ENCODE assay signal across 8 cellular contexts in the genomic region with DNA sequence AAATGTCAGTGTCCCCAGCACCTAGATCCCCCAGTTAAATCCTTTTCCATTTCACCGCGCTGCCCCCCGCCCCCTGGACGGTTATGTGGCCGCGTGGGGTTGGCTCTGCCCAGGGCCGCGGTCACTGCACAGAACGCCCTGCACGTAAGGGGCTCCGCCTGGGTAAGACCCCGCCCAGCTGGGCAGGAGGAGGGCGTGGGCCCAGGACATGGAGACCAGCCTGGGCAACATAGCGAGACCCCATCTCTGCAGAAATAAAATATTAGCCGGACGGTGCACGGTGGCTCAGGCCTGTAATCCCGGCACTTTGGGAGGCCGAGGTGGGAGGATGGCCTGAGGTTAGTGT. TPM values are rescaled to one million over a fixed set of nuclear protein-coding genes. Genes with fewer than 3 reads are reported as not detected.
A peak's percentile ranks its signal among the peaks of the same experiment; 100 is the strongest.
DNase-seq lines count a peak whose midpoint lies in the region; ATAC-seq and TF ChIP-seq lines count a peak whose summit lies in the region.

No MANE protein-coding gene starts in this region.

- no peak for ATAC-seq in CD4-positive, CD25-positive, alpha-beta regulatory T cell (ENCODE audit: low read depth in 2 of 2)

- DNase-seq in CD4-positive, CD25-positive, alpha-beta regulatory T cell, result no peak
- peak; percentile 37 for DNase-seq in GM20000 (ENCODE audit: low spot score)
- peak; percentile 41 for DNase-seq in fibroblast of gingiva (ENCODE audit: low read depth)
- no peak for DNase-seq in neuronal stem cell (ENCODE audit: low spot score)
- DNase-seq in hepatic stellate cell (ENCODE audit: low spot score), result no peak
- no peak for DNase-seq in Ammon's horn (ENCODE audit: low spot score)
- no peak for DNase-seq in NCI-H2171 (lab: John Stamatoyannopoulos, UW)

- H2BK120ac ChIP-seq in neuronal stem cell (ENCODE audit: low read depth, low read length), result no peak overlapping the region

- H3K9ac ChIP-seq in neuronal stem cell (ENCODE audit: low read depth, low read length, poor library complexity), result peak overlapping the region; percentile 86

- H3K27ac Mint-ChIP-seq in CD4-positive, CD25-positive, alpha-beta regulatory T cell, result peak overlapping the region; percentile 88 to 93 (median 88)
- peak overlapping the region; percentile 84 for H3K27ac Mint-ChIP-seq in T-helper 1 cell treated with Interleukin-12 subunit alpha and Interleukin-12 subunit beta and Interleukin-4 antibody, amounts not matched to agents 30 μg/mL and 1 μg/mL, for 36 hours

- peak overlapping the region; percentile 73 for H3K4me2 ChIP-seq in neuronal stem cell (ENCODE audit: insufficient read depth, low read length, poor library complexity, severe bottlenecking)

- H2BK5ac ChIP-seq in neuronal stem cell (ENCODE audit: low read length), result peak overlapping the region; percentile 82

- TF ChIP-seq CTCF in GM20000 (IDR thresholded peaks at IDR 0.05; ENCODE audit: extremely low read depth, missing control alignments), result no peak

- no peak overlapping the region for H2BK12ac ChIP-seq in neuronal stem cell (ENCODE audit: low read length)

- H3K4me3 ChIP-seq in CD4-positive, CD25-positive, alpha-beta regulatory T cell (ENCODE audit: low read depth, low read length), result peak overlapping the region; percentile 60
- peak overlapping the region; percentile 67 to 82 for H3K4me3 ChIP-seq in neuronal stem cell (ENCODE audit: low read length in 2 of 2)

- H3K9me3 ChIP-seq in CD4-positive, CD25-positive, alpha-beta regulatory T cell (ENCODE audit: control insufficient read depth in 2 of 2, low read length in 2 of 2), result no peaks in the 10 kb centered on the region
- H3K9me3 ChIP-seq in neuronal stem cell (replicated peaks in 1 of 2; ENCODE audit: control insufficient read depth in 2 of 2, insufficient read depth in 1 of 2, low read depth in 1 of 2, low read length in 2 of 2), result no peaks in the 10 kb centered on the region

- H3K27me3 Mint-ChIP-seq in CD4-positive, CD25-positive, alpha-beta regulatory T cell, result no peaks in the 10 kb centered on the region
- H3K27me3 Mint-ChIP-seq in T-helper 1 cell treated with Interleukin-12 subunit alpha and Interleukin-12 subunit beta and Interleukin-4 antibody, amounts not matched to agents 30 μg/mL and 1 μg/mL, for 36 hours (ENCODE audit: low read depth), result no peaks in the 10 kb centered on the region

- H3K27me3 ChIP-seq in CD4-positive, CD25-positive, alpha-beta regulatory T cell (ENCODE audit: control insufficient read depth, insufficient read depth, low read length), result no peaks in the 10 kb centered on the region
- H3K27me3 ChIP-seq in neuronal stem cell (ENCODE audit: control insufficient read depth in 3 of 3, insufficient read depth in 3 of 3, low read depth in 1 of 3, low read length in 3 of 3), result no peaks in the 10 kb centered on the region

- no peak overlapping the region for H2BK15ac ChIP-seq in neuronal stem cell (ENCODE audit: low read length)

- peak overlapping the region; percentile 91 for H2AFZ ChIP-seq in neuronal stem cell (ENCODE audit: low read length)

- peak overlapping the region; percentile 90 for H3K27ac ChIP-seq in CD4-positive, CD25-positive, alpha-beta regulatory T cell (ENCODE audit: insufficient read depth, low read length, poor library complexity, severe bottlenecking)
- H3K27ac ChIP-seq in neuronal stem cell (replicated peaks; ENCODE audit: low read length), result peak overlapping the region; percentile 85

- H4K91ac ChIP-seq in neuronal stem cell (ENCODE audit: low read depth, low read length, poor library complexity), result peak overlapping the region; percentile 12

- H3K4me1 ChIP-seq in CD4-positive, CD25-positive, alpha-beta regulatory T cell (ENCODE audit: control insufficient read depth, insufficient read depth, low read length, poor library complexity, severe bottlenecking), result peaks cover 21% of the 10 kb centered on the region
- peaks cover 3 to 8% of the 10 kb centered on the region in 2 donors for H3K4me1 ChIP-seq in neuronal stem cell (ENCODE audit: control insufficient read depth in 2 of 2, insufficient read depth in 1 of 2, low read depth in 1 of 2, low read length in 2 of 2)

- H3K36me3 Mint-ChIP-seq in CD4-positive, CD25-positive, alpha-beta regulatory T cell, result peaks cover 11% of the 10 kb centered on the region
- peaks cover 7% of the 10 kb centered on the region for H3K36me3 Mint-ChIP-seq in T-helper 1 cell treated with Interleukin-12 subunit alpha and Interleukin-12 subunit beta and Interleukin-4 antibody, amounts not matched to agents 30 μg/mL and 1 μg/mL, for 36 hours (ENCODE audit: low read depth)

- peak overlapping the region; percentile 98 for H3K4ac ChIP-seq in neuronal stem cell (ENCODE audit: low read length)

- peaks cover 6 to 35% (median 14%) of the 10 kb centered on the region in 4 donors for H3K4me1 Mint-ChIP-seq in CD4-positive, CD25-positive, alpha-beta regulatory T cell
- H3K4me1 Mint-ChIP-seq in T-helper 1 cell treated with Interleukin-12 subunit alpha and Interleukin-12 subunit beta and Interleukin-4 antibody, amounts not matched to agents 30 μg/mL and 1 μg/mL, for 36 hours (ENCODE audit: low read depth), result peaks cover 19% of the 10 kb centered on the region

- peak overlapping the region; percentile 89 for H3K18ac ChIP-seq in neuronal stem cell (ENCODE audit: low read length)

- H4K8ac ChIP-seq in neuronal stem cell (ENCODE audit: low read depth, low read length), result peak overlapping the region; percentile 96

- no CpG with 5 or more reads among the region's 19 CpGs for WGBS in neuronal stem cell (ENCODE audit: extremely low coverage in 2 of 2, insufficient read length in 2 of 2, insufficient replicate concordance in 1 of 2), 2 donors

- H2AK5ac ChIP-seq in neuronal stem cell (ENCODE audit: low read depth, low read length), result peak overlapping the region; percentile 100

- peaks cover 8% of the 10 kb centered on the region for H3K79me1 ChIP-seq in neuronal stem cell (ENCODE audit: low read depth, low read length)

- H3K4me3 Mint-ChIP-seq in CD4-positive, CD25-positive, alpha-beta regulatory T cell, result peak overlapping the region; percentile 87 to 93 (median 90)
- peak overlapping the region; percentile 79 for H3K4me3 Mint-ChIP-seq in T-helper 1 cell treated with Interleukin-12 subunit alpha and Interleukin-12 subunit beta and Interleukin-4 antibody, amounts not matched to agents 30 μg/mL and 1 μg/mL, for 36 hours

- H3K36me3 ChIP-seq in CD4-positive, CD25-positive, alpha-beta regulatory T cell (ENCODE audit: control insufficient read depth, insufficient read depth, low read length), result peaks cover 9% of the 10 kb centered on the region
- H3K36me3 ChIP-seq in neuronal stem cell (replicated peaks in 1 of 2; ENCODE audit: control insufficient read depth in 2 of 2, insufficient read depth in 2 of 2, low read length in 2 of 2), result peaks cover 11 to 40% of the 10 kb centered on the region in 2 donors

- H3K9me3 Mint-ChIP-seq in CD4-positive, CD25-positive, alpha-beta regulatory T cell, result no peaks in the 10 kb centered on the region
- H3K9me3 Mint-ChIP-seq in T-helper 1 cell treated with Interleukin-12 subunit alpha and Interleukin-12 subunit beta and Interleukin-4 antibody, amounts not matched to agents 30 μg/mL and 1 μg/mL, for 36 hours, result no peaks in the 10 kb centered on the region

- peak overlapping the region; percentile 94 for H3K14ac ChIP-seq in neuronal stem cell (ENCODE audit: low read length)

- H3K23ac ChIP-seq in neuronal stem cell (ENCODE audit: low read depth, low read length, poor library complexity), result peak overlapping the region; percentile 98

RNA-seq across cellular contexts. Expression of a gene that starts 0.6 kb away (rescaled TPM):
- 95.9 TPM for total RNA-seq in CD4-positive, CD25-positive, alpha-beta regulatory T cell
- polyA plus RNA-seq in CD4-positive, CD25-positive, alpha-beta regulatory T cell, result 10 to 100 TPM; 37.2 to 63.2 (median 57.4) TPM
- polyA plus RNA-seq in neuronal stem cell (2013, experiment 1 of 2), result 9.5 TPM
- polyA plus RNA-seq in neuronal stem cell (2013, experiment 2 of 2), result 8.7 TPM

Comparison
In these comparisons a context has a peak if more than half of its experiments do, and no peak if none do; other contexts are left out.
1. DNase-seq: peak in GM20000 (single experiment) and fibroblast of gingiva (single experiment); none in CD4-positive, CD25-positive, alpha-beta regulatory T cell (0 of 3), neuronal stem cell (single experiment), hepatic stellate cell (single experiment), Ammon's horn (single experiment) and NCI-H2171 (single experiment).